In the genomic region with DNA sequence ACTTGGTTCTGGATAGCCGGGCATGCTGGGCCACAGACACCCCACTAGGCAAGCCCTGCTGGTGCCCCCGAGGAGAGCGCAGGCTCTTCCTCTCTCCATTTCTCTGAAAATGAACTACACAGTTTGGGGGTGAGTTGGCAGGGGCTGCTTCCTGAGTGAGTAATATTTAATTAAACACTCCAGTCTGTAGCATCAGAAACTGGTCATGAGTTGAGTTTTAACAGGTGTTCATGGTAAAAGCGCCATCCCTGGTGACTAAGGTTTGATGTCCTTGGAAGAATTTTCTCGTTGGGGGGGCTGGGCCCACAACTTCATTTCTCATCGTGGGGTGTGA, we compare ENCODE assay signal across 9 cellular contexts. TPM values are rescaled to one million over a fixed set of nuclear protein-coding genes. Genes with fewer than 3 reads are reported as not detected.
DNase-seq lines count a peak whose midpoint lies in the region; ATAC-seq and TF ChIP-seq lines count a peak whose summit lies in the region.
"Had no signal": no experiment of that assay in that cellular context is flagged by ENCODE, and none has a peak within 500 bp of the region (broad histone marks: within the 10 kb centered on the region; RNA-seq: fewer than 3 reads in every experiment).

No MANE protein-coding gene starts in this region.

- 68% methylated on average over 6 of the region's 6 CpGs for WGBS in heart right ventricle, 2 donors

- TF ChIP-seq CTCF in heart right ventricle (IDR thresholded peaks at IDR 0.05), result no peak
- no peak for TF ChIP-seq CTCF in ascending aorta (IDR thresholded peaks at IDR 0.05)
- no peak for TF ChIP-seq CTCF in lower lobe of right lung (IDR thresholded peaks at IDR 0.05)
- TF ChIP-seq CTCF in vagina (IDR thresholded peaks at IDR 0.05), result no peak

- intact Hi-C loops in heart right ventricle (cut with DNase I), result loop anchor here in 3 of 10 donors (5.0 to 10.0 kb wide), 3 partner anchors 83 to 280 kb away; no protein-coding TSS in a partner anchor
- intact Hi-C loops in Right ventricle myocardium inferior (cut with DNase I), result no loop called here
- intact Hi-C loops in ascending aorta (cut with DNase I), result loop anchor here (5.0 kb wide), 1 partner anchor 57 kb away; no protein-coding TSS in a partner anchor
- intact Hi-C loops in lower lobe of right lung (cut with DNase I), result no loop called here
- intact Hi-C loops in vagina (cut with DNase I), result no loop called here

- H3K36me3 ChIP-seq in heart right ventricle (no peaks in the 10 kb centered on the region), ascending aorta (no peaks in the 10 kb centered on the region), lower lobe of right lung (no peaks in the 10 kb centered on the region), vagina (no peaks in the 10 kb centered on the region)
- H3K36me3 ChIP-seq: adrenal gland had no signal

- H3K4me1 ChIP-seq in heart right ventricle, result peaks cover 6 to 55% (median 32%) of the 10 kb centered on the region in 9 donors
- peaks cover 8 to 32% of the 10 kb centered on the region in 2 donors for H3K4me1 ChIP-seq in ascending aorta
- H3K4me1 ChIP-seq in lower lobe of right lung, result peaks cover 46% of the 10 kb centered on the region
- peaks cover 63% of the 10 kb centered on the region for H3K4me1 ChIP-seq in vagina

- H3K27me3 ChIP-seq in heart right ventricle (peaks cover 0 to 8% (median 0%) of the 10 kb centered on the region in 7 donors), ascending aorta (no peaks in the 10 kb centered on the region), lower lobe of right lung (ENCODE audit: low read depth) (no peaks in the 10 kb centered on the region), vagina (no peaks in the 10 kb centered on the region)
- H3K27me3 ChIP-seq: adrenal gland had no signal

- DNase-seq in heart right ventricle (peak in 1 of 2 donors; percentile 26), Right ventricle myocardium inferior (ENCODE audit: missing footprints) (no peak), ascending aorta (ENCODE audit: low spot score in 2 of 2) (no peak), lower lobe of right lung (no peak), vagina (ENCODE audit: extremely low spot score in 2 of 2) (no peak), NCI-H1930 (lab: John Stamatoyannopoulos, UW) (no peak)

- peak overlapping the region in 5 of 10 donors; percentile 50 to 87 (median 84) for H3K27ac ChIP-seq in heart right ventricle
- H3K27ac ChIP-seq in ascending aorta, result peak overlapping the region; percentile 82 to 98
- H3K27ac ChIP-seq in lower lobe of right lung, result no peak overlapping the region
- H3K27ac ChIP-seq in vagina, result peak overlapping the region; percentile 98

- H3K4me3 ChIP-seq in heart right ventricle, result peak overlapping the region in 9 of 10 donors; percentile 17 to 98 (median 76)
- H3K4me3 ChIP-seq in ascending aorta, result peak overlapping the region; percentile 89 to 95
- peak overlapping the region; percentile 88 for H3K4me3 ChIP-seq in lower lobe of right lung
- H3K4me3 ChIP-seq in vagina, result peak overlapping the region; percentile 94 to 98

- peaks cover 0 to 2% (median 0%) of the 10 kb centered on the region in 11 donors for H3K9me3 ChIP-seq in heart right ventricle
- H3K9me3 ChIP-seq in ascending aorta, result no peaks in the 10 kb centered on the region
- H3K9me3 ChIP-seq in lower lobe of right lung, result no peaks in the 10 kb centered on the region
- H3K9me3 ChIP-seq in vagina, result no peaks in the 10 kb centered on the region
- H3K9me3 ChIP-seq: adrenal gland had no signal

- TF ChIP-seq POLR2A in vagina (IDR thresholded peaks at IDR 0.05), result no peak

- peak in 3 of 8 donors; percentile 2 to 16 (median 6) for ATAC-seq in heart right ventricle
- no peak for ATAC-seq in Right ventricle myocardium inferior
- peak; percentile 14 to 51 for ATAC-seq in lower lobe of right lung
- ATAC-seq in GM19023 (IDR thresholded peaks at IDR 0.05; ENCODE audit: unreplicated experiment), result no peak
- no peak for ATAC-seq in HG02763 (IDR thresholded peaks at IDR 0.05; ENCODE audit: unreplicated experiment)

RNA-seq across cellular contexts. Expression of a gene that starts 1.7 kb away (rescaled TPM):
- total RNA-seq in heart right ventricle (10 to 100 TPM in 3 of 10 donors, 1 to 10 TPM in 7; 5.5 to 16.5 (median 9.4) TPM), Right ventricle myocardium inferior (16.5 TPM), ascending aorta (64.9 TPM), lower lobe of right lung (14.7 TPM), vagina (40.0 TPM)
- 1 to 10 TPM; 6.7 to 7.5 TPM for polyA plus RNA-seq in heart right ventricle

RNA-seq across cellular contexts. Expression of a gene that starts 59.8 kb away (rescaled TPM):
- total RNA-seq in heart right ventricle (10 to 100 TPM; 22.3 to 45.0 (median 29.3) TPM), Right ventricle myocardium inferior (18.7 TPM), ascending aorta (56.8 TPM), lower lobe of right lung (40.7 TPM), vagina (65.1 TPM)
- 10 to 100 TPM in 1 of 2 donors, 1 to 10 TPM in 1; 5.7 to 17.1 TPM for polyA plus RNA-seq in heart right ventricle

Comparison
In these comparisons a context has a peak if more than half of its experiments do, and no peak if none do; other contexts are left out.
1. ATAC-seq: peak in lower lobe of right lung (2 of 2); none in Right ventricle myocardium inferior (single experiment), GM19023 (single experiment) and HG02763 (single experiment).
2. Peak in every context shown above with its lines, with median percentiles within 50 percentile points of each other: H3K4me3 ChIP-seq.